In the genomic region with DNA sequence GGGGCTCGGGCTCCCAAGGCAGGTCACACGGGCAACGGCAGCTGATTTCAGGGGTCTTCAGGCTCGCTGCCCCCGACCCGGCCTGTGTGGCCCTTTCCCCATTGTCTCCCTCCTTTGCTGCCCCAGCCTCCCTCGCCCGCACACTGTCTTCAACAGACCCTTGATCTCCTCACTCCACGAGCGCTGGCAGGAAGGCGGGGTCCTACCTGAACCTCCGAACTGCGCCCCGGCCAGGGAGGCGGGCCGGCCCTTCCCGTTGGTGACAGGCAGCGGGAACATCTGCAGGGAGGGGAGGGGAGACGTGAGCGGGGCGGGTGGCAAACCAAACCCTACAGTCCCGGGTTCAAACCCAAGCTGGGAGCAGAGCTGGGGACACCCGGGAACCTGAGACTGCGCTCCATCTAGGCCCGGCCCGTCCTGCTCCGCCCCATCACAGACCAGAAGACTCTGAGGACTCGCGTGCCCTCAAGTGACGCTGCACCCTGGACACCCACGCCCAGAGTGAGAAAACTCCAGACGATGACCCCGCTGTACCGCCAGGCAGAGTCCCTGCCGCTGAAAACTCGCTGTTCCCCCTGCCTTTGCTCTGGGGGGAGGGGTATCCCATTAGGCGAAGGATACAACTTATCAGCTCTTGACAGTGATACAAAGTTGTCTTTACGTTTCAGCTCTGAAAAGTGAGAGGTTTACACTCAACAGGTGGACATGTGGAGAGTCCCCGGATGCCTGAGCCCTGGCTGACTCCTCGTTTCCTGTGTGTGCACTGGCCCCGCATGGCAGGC, we compare ENCODE assay signal across 19 cellular contexts. TPM values are rescaled to one million over a fixed set of nuclear protein-coding genes. Genes with fewer than 3 reads are reported as not detected.
DNase-seq lines count a peak whose midpoint lies in the region; TF ChIP-seq lines count a peak whose summit lies in the region.
"Had no signal": no experiment of that assay in that cellular context is flagged by ENCODE, and none has a peak within 500 bp of the region (broad histone marks: within the 10 kb centered on the region; RNA-seq: fewer than 3 reads in every experiment).

No MANE protein-coding gene starts in this region.

- no peak for TF ChIP-seq CTCF in BE2C (IDR thresholded peaks at IDR 0.05; ENCODE audit: low read depth, low read length)
- no peak for TF ChIP-seq CTCF in WERI-Rb-1 (IDR thresholded peaks at IDR 0.05; ENCODE audit: low read depth, low read length)
- TF ChIP-seq CTCF in nephron progenitor cell (IDR thresholded peaks at IDR 0.05): no peak
- TF ChIP-seq CTCF in thyroid gland (IDR thresholded peaks at IDR 0.05): no peak
- no peak for TF ChIP-seq CTCF in lower leg skin (IDR thresholded peaks at IDR 0.05)

- TF ChIP-seq POLR2A in GM18951 (IDR thresholded peaks at IDR 0.05; ENCODE audit: extremely low read depth, insufficient read depth, insufficient read length) (peak; percentile 5), thyroid gland (IDR thresholded peaks at IDR 0.05) (no peak), lower leg skin (IDR thresholded peaks at IDR 0.05) (no peak)

- no peaks in the 10 kb centered on the region for H3K4me1 ChIP-seq in BE2C
- H3K4me1 ChIP-seq in thyroid gland: peaks cover 29 to 32% of the 10 kb centered on the region in 2 donors

- in situ Hi-C loops in GM18951 (cut with MboI; ENCODE audit: low sequenced_read_pairs, unreplicated experiment): no loop called here

- WGBS in thyroid gland, 2 donors: 90 to 93% methylated on average over 27 to 40 of the region's 41 CpGs
- WGBS in lower leg skin, 2 donors: 90 to 92% methylated on average over 28 to 38 of the region's 41 CpGs

- H3K9me3 ChIP-seq in BE2C: no peaks in the 10 kb centered on the region
- no peaks in the 10 kb centered on the region for H3K9me3 ChIP-seq in WERI-Rb-1 (ENCODE audit: severe bottlenecking)
- no peaks in the 10 kb centered on the region for H3K9me3 ChIP-seq in thyroid gland
- H3K9me3 ChIP-seq: tibial artery had no signal

- no peaks in the 10 kb centered on the region for H3K9me3 Mint-ChIP-seq in nephron progenitor cell
- H3K9me3 Mint-ChIP-seq: activated naive CD4-positive, alpha-beta T cell treated with anti-CD3 and anti-CD28 coated beads, Interleukin-2, amount 50 U/mL, for 24 hours; activated T-helper 2 cell treated with anti-CD3 and anti-CD28 coated beads, Interferon-gamma antibody, Interleukin-2, Interleukin-4, amounts not matched to agents 10 μg/mL and 5 μg/mL and 100 μg/mL, durations not matched to agents 14 hours and 24 hours and 36 hours; stimulated activated naive CD8-positive, alpha-beta T cell treated with anti-CD3 and anti-CD28 coated beads, Interleukin-15, Interleukin-2, amounts not matched to agents 100 ng/mL and 50 ng/mL, for 24 hours had no signal

- peaks cover 75% of the 10 kb centered on the region for H3K36me3 ChIP-seq in BE2C
- H3K36me3 ChIP-seq in WERI-Rb-1: peaks cover 91% of the 10 kb centered on the region
- H3K36me3 ChIP-seq in thyroid gland: no peaks in the 10 kb centered on the region

- no peak overlapping the region for H3K4me3 Mint-ChIP-seq in nephron progenitor cell
- H3K4me3 Mint-ChIP-seq: activated CD8-positive, alpha-beta T cell treated with anti-CD3 and anti-CD28 coated beads, Interleukin-2, amount 10 ng/mL, durations not matched to agents 7 days and 5 days; activated naive CD4-positive, alpha-beta T cell treated with anti-CD3 and anti-CD28 coated beads, Interleukin-2, amount 50 U/mL, for 24 hours; stimulated activated naive CD8-positive, alpha-beta T cell treated with anti-CD3 and anti-CD28 coated beads, Interleukin-15, Interleukin-2, amounts not matched to agents 100 ng/mL and 50 ng/mL, for 24 hours had no signal

- no peaks in the 10 kb centered on the region for H3K27me3 Mint-ChIP-seq in nephron progenitor cell (ENCODE audit: low read depth, poor library complexity)
- H3K27me3 Mint-ChIP-seq: activated naive CD4-positive, alpha-beta T cell treated with anti-CD3 and anti-CD28 coated beads, Interleukin-2, amount 50 U/mL, for 24 hours; stimulated activated naive CD8-positive, alpha-beta T cell treated with anti-CD3 and anti-CD28 coated beads, Interleukin-15, Interleukin-2, amounts not matched to agents 100 ng/mL and 50 ng/mL, for 24 hours had no signal

- H3K27ac ChIP-seq in WERI-Rb-1 (peak overlapping the region; percentile 63), thyroid gland (no peak overlapping the region)
- H3K27ac ChIP-seq: epithelial cell of prostate, GM23248 had no signal

- H3K27ac Mint-ChIP-seq in nephron progenitor cell: peak overlapping the region; percentile 51
- H3K27ac Mint-ChIP-seq: activated CD8-positive, alpha-beta T cell treated with anti-CD3 and anti-CD28 coated beads, Interleukin-2, amount 10 ng/mL, durations not matched to agents 7 days and 5 days; activated naive CD4-positive, alpha-beta T cell treated with anti-CD3 and anti-CD28 coated beads, Interleukin-2, amount 50 U/mL, for 24 hours; activated T-helper 2 cell treated with anti-CD3 and anti-CD28 coated beads, Interferon-gamma antibody, Interleukin-2, Interleukin-4, amounts not matched to agents 10 μg/mL and 5 μg/mL and 100 μg/mL, durations not matched to agents 14 hours and 24 hours and 36 hours; stimulated activated naive CD8-positive, alpha-beta T cell treated with anti-CD3 and anti-CD28 coated beads, Interleukin-15, Interleukin-2, amounts not matched to agents 100 ng/mL and 50 ng/mL, for 24 hours had no signal

- no peak overlapping the region for H3K4me3 ChIP-seq in BE2C (ENCODE audit: low read depth, low read length)
- H3K4me3 ChIP-seq in WERI-Rb-1 (ENCODE audit: low read depth, low read length): no peak overlapping the region
- no peak overlapping the region for H3K4me3 ChIP-seq in thyroid gland (replicated peaks in 1 of 3)
- no peak overlapping the region for H3K4me3 ChIP-seq in lower leg skin (ENCODE audit: low read depth, poor library complexity, severe bottlenecking)
- H3K4me3 ChIP-seq: GM23248, tibial artery had no signal

- peaks cover 41% of the 10 kb centered on the region for H3K36me3 Mint-ChIP-seq in nephron progenitor cell (ENCODE audit: low read depth)
- H3K36me3 Mint-ChIP-seq: activated naive CD4-positive, alpha-beta T cell treated with anti-CD3 and anti-CD28 coated beads, Interleukin-2, amount 50 U/mL, for 24 hours had no signal

- DNase-seq in BE2C (peak; percentile 16), WERI-Rb-1 (no peak), nephron progenitor cell (no peak), thyroid gland (no peak), lower leg skin (ENCODE audit: low spot score in 2 of 2) (no peak)
- no peak for DNase-seq in stimulated activated CD4-positive, alpha-beta T cell treated with anti-CD3 and anti-CD28 coated beads, Interleukin-4, amount 100 ng/mL, for 24 hours
- DNase-seq: activated CD8-positive, alpha-beta T cell treated with anti-CD3 and anti-CD28 coated beads, Interleukin-2, amount 10 ng/mL, durations not matched to agents 7 days and 5 days; amygdala; effector CD4-positive, alpha-beta T cell; GM23248; NCI-H187; NCI-H524 treated with DMSO at 0.1 percent for 48 hours; posterior cingulate gyrus; tibial artery had no signal

- H3K4me1 Mint-ChIP-seq in nephron progenitor cell: peaks cover 37% of the 10 kb centered on the region

- intact Hi-C loops in thyroid gland (cut with DNase I) (no loop called here), lower leg skin (cut with DNase I; ENCODE audit: low total_unique reads) (no loop called here)

- H3K27me3 ChIP-seq in BE2C (no peaks in the 10 kb centered on the region), WERI-Rb-1 (ENCODE audit: insufficient read depth, low read depth, severe bottlenecking) (no peaks in the 10 kb centered on the region), thyroid gland (no peaks in the 10 kb centered on the region)
- H3K27me3 ChIP-seq: tibial artery had no signal

RNA-seq across cellular contexts. Expression of a gene that starts 6.1 kb away (rescaled TPM):
- 120 TPM for polyA plus RNA-seq in BE2C (2012; ENCODE audit: insufficient read depth, insufficient read length, low read depth)
- 10 to 100 TPM; 28.6 to 70.6 (median 43.8) TPM for total RNA-seq in thyroid gland
- 100 to 1,000 TPM in 1 of 4 donors, 10 to 100 TPM in 3; 61.0 to 105 (median 69.0) TPM for total RNA-seq in lower leg skin

RNA-seq across cellular contexts. Expression of a gene that starts 41.1 kb away (rescaled TPM):
- polyA plus RNA-seq in BE2C (2012; ENCODE audit: insufficient read depth, insufficient read length, low read depth): 445 TPM
- 100 to 1,000 TPM in 1 of 4 donors, 10 to 100 TPM in 3; 52.0 to 154 (median 61.9) TPM for total RNA-seq in thyroid gland
- 10 to 100 TPM; 24.8 to 71.8 (median 46.1) TPM for total RNA-seq in lower leg skin

RNA-seq across cellular contexts. Expression of a gene that starts 53.7 kb away (rescaled TPM):
- 84.3 TPM for polyA plus RNA-seq in BE2C (2012; ENCODE audit: insufficient read depth, insufficient read length, low read depth)
- total RNA-seq in thyroid gland (100 to 1,000 TPM in 3 of 4 donors, 10 to 100 TPM in 1; 58.2 to 149 (median 115) TPM), lower leg skin (10 to 100 TPM; 51.7 to 85.7 (median 79.3) TPM)
